In the genomic region with DNA sequence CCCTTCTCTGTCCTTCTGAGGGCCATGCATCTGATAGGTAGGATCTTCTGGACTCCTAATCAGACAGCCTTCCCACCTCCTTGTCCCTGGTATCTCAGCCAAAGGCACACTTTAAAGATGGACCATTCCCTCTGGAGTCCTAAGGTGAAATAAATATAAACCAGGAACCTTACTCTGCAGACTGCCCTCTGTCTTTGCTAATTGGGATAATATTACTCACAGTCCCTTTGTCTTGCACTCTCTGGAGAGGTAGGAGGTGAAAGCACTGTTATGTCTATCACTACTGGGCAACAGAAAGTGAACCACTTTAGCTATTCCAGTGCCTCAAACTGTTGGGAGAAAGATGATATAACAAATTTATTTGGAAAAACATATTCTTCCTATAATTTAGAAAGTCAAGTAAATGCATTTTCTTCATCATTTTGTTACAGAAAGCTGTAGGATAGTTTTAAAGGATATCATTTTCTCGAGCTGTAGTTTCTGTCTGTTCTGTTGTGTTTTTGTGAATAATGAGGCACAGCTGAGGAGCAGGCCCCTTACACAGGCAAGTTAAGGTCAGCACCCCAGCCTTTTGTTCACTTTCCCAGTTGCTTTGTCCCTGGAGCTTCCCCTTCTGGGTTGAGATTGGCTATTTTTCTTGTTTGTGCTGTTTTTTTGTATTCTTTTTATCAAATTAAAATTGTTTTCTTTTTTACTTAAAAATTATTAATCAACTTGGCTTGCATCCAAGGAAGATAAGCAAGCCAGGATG, we compare ENCODE assay signal across 17 cellular contexts.
DNase-seq lines count a peak whose midpoint lies in the region; ATAC-seq, FAIRE-seq and TF ChIP-seq lines count a peak whose summit lies in the region.
"Had no signal": no experiment of that assay in that cellular context is flagged by ENCODE, and none has a peak within 500 bp of the region (broad histone marks: within the 10 kb centered on the region; RNA-seq: fewer than 3 reads in every experiment).

No MANE protein-coding gene starts in this region.

- WGBS in K562 (ENCODE audit: insufficient coverage, low coverage, missing lambda C conversion rate): 6% methylated on average over 1 of the region's 1 CpG

- in situ Hi-C loops in K562 (cut with MboI): no loop called here

- POLR2A ChIA-PET in K562 (lab: Yijun Ruan, JAX): interaction anchor here (2.1 kb wide), 1 partner anchor 9 kb away, joined by 7 read pairs; no protein-coding TSS in a partner anchor
- POLR2A ChIA-PET in A673 (lab: Charles Lee; ENCODE audit: low non-redundant PET): no interaction called here

- FAIRE-seq in K562 (lab: Jason Lieb, UNC): no peak
- FAIRE-seq: H54 had no signal

- no peak overlapping the region for H3K4me2 ChIP-seq in K562 (ENCODE audit: insufficient read depth, low read length)

- H3K4me3 ChIP-seq in K562: no peak overlapping the region
- H3K4me3 ChIP-seq in A673 (ENCODE audit: low read depth, low read length, poor library complexity, severe bottlenecking): no peak overlapping the region
- H3K4me3 ChIP-seq: Peyer's patch had no signal

- H3K27ac ChIP-seq in K562 (ENCODE audit: extremely low read depth, low read depth, low read length): no peak overlapping the region
- H3K27ac ChIP-seq in A673 (ENCODE audit: low read depth, low read length, poor library complexity, severe bottlenecking): no peak overlapping the region

- TF ChIP-seq RAD21 in K562 (CRISPR knock-in tag; conservative IDR thresholded peaks at IDR 0.05 in 1 of 2, IDR thresholded peaks at IDR 0.05 in 1 of 2): no peak

- BruUV-seq in K562 (replicated peaks; lab: Mats Ljungman, UMichigan): no TSS peak
- no TSS peak for BruUV-seq in A673 (replicated peaks; lab: Mats Ljungman, UMichigan)

- H3K4me1 ChIP-seq in K562 (replicated peaks in 1 of 2; ENCODE audit: control insufficient read depth in 2 of 2, insufficient read depth in 2 of 2, low read length in 2 of 2) (peaks cover 0 to 18% of the 10 kb centered on the region in 2 experiments; a peak in 3 of 5 replicates), A673 (ENCODE audit: insufficient read depth, low read length, poor library complexity, severe bottlenecking) (no peaks in the 10 kb centered on the region)
- H3K4me1 ChIP-seq: Peyer's patch had no signal

- CTCF ChIA-PET in K562 (lab: Yijun Ruan, JAX; ENCODE audit: low intra/inter-chr PET ratio) (no interaction called here), A673 (lab: Charles Lee) (interaction anchor here (1.1 kb wide), 1 partner anchor 46 kb away, joined by 3 read pairs; no protein-coding TSS in a partner anchor)

- DNase-seq in DMS 273 (lab: John Stamatoyannopoulos, UW; ENCODE audit: unreplicated experiment): peak; percentile 8
- DNase-seq in K562 (ENCODE audit: extremely low read depth in 1 of 4, low spot score in 3 of 4): peak in 1 of 4 experiments; percentile 9
- DNase-seq in globus pallidus (ENCODE audit: low spot score): peak; percentile 16
- DNase-seq in sciatic nerve (ENCODE audit: low spot score): no peak
- DNase-seq in ecto neural progenitor cell (ENCODE audit: low spot score): no peak
- no peak for DNase-seq in A673 (ENCODE audit: low spot score)
- no peak for DNase-seq in effector CD4-positive, alpha-beta T cell
- DNase-seq in HT-29 (ENCODE audit: low spot score): no peak
- DNase-seq: activated CD8-positive, alpha-beta T cell treated with anti-CD3 and anti-CD28 coated beads for 36 hours; central memory CD4-positive, alpha-beta T cell; foreskin fibroblast; NCI-H1048; NCI-H510A; Peyer's patch; stimulated activated CD4-positive, alpha-beta T cell treated with anti-CD3 and anti-CD28 coated beads, Interleukin-12 subunit alpha, Interleukin-12 subunit beta, amount 100 ng/mL, for 4 hours had no signal

- H3K9me3 ChIP-seq in K562 (replicated peaks; ENCODE audit: control insufficient read depth, insufficient read depth, low read depth, low read length) (no peaks in the 10 kb centered on the region), A673 (ENCODE audit: low read depth, low read length, poor library complexity, severe bottlenecking) (no peaks in the 10 kb centered on the region)
- H3K9me3 ChIP-seq: Peyer's patch had no signal

- no peak overlapping the region for H3K9ac ChIP-seq in K562 (ENCODE audit: insufficient read depth in 1 of 2, low read depth in 2 of 2, low read length in 2 of 2)

- no peak for TF ChIP-seq CTCF in K562 (IDR thresholded peaks at IDR 0.05 in 2 of 3, conservative IDR thresholded peaks at IDR 0.05 in 1 of 3; ENCODE audit: insufficient read depth in 2 of 3, low read depth in 1 of 3, low read length in 3 of 3)
- no peak for TF ChIP-seq CTCF in A673 (conservative IDR thresholded peaks at IDR 0.05; ENCODE audit: low read depth, low read length)

- ATAC-seq in K562: peak; percentile 55
- ATAC-seq in sciatic nerve: peak; percentile 51
- ATAC-seq: activated CD8-positive, alpha-beta T cell treated with anti-CD3 and anti-CD28 coated beads for 36 hours; natural killer cell treated with Interleukin-12 subunit alpha and Interleukin-12 subunit beta and Interleukin-15 and Interleukin-18, amount 100 ng/mL, for 72 hours had no signal

- no peaks in the 10 kb centered on the region for H4K20me1 ChIP-seq in K562 (replicated peaks; ENCODE audit: control insufficient read depth, insufficient read depth, low read length)

- intact Hi-C loops in K562 (cut with micrococcal nuclease): no loop called here
- intact Hi-C loops in sciatic nerve (cut with DNase I): no loop called here
- intact Hi-C loops in A673 (cut with micrococcal nuclease; ENCODE audit: unreplicated experiment): no loop called here

- no peaks in the 10 kb centered on the region for H3K27me3 ChIP-seq in K562 (ENCODE audit: control insufficient read depth in 2 of 2, insufficient read depth in 2 of 2, low read length in 2 of 2)
- H3K27me3 ChIP-seq in A673 (replicated peaks; ENCODE audit: insufficient read depth, low read depth, low read length, poor library complexity): no peaks in the 10 kb centered on the region
- H3K27me3 ChIP-seq: Peyer's patch had no signal

- H2AFZ ChIP-seq in K562 (ENCODE audit: low read depth, low read length): peak overlapping the region; percentile 44

- no peaks in the 10 kb centered on the region for H3K9me1 ChIP-seq in K562 (ENCODE audit: control insufficient read depth, insufficient read depth, low read length)

- H3K79me2 ChIP-seq in K562 (ENCODE audit: control insufficient read depth, insufficient read depth, low read length): no peaks in the 10 kb centered on the region

- H3K36me3 ChIP-seq in K562 (ENCODE audit: control insufficient read depth, insufficient read depth, low read length) (no peaks in the 10 kb centered on the region), A673 (ENCODE audit: insufficient read depth, low read length, poor library complexity, severe bottlenecking) (no peaks in the 10 kb centered on the region)
- H3K36me3 ChIP-seq: Peyer's patch had no signal

- TF ChIP-seq EP300 in K562 (IDR thresholded peaks at IDR 0.05; ENCODE audit: low read length): no peak

- no peak for TF ChIP-seq POLR2A in K562 (conservative IDR thresholded peaks at IDR 0.05)

TF ChIP-seq in K562, 482 proteins besides CTCF, POLR2A, EP300 and RAD21:
- no peak for TF ChIP-seq RBM34 (IDR thresholded peaks at IDR 0.05; ENCODE audit: borderline replicate concordance, insufficient read depth, low read length)
- no peak for TF ChIP-seq NR4A1 (CRISPR knock-in tag; IDR thresholded peaks at IDR 0.05)
- no peak for TF ChIP-seq NR4A1 (tag; IDR thresholded peaks at IDR 0.05)
- TF ChIP-seq STAG1 (CRISPR knock-in tag; IDR thresholded peaks at IDR 0.05; ENCODE audit: borderline replicate concordance): no peak
- TF ChIP-seq ZBED1 (IDR thresholded peaks at IDR 0.05): no peak
- TF ChIP-seq, protein P1, sequence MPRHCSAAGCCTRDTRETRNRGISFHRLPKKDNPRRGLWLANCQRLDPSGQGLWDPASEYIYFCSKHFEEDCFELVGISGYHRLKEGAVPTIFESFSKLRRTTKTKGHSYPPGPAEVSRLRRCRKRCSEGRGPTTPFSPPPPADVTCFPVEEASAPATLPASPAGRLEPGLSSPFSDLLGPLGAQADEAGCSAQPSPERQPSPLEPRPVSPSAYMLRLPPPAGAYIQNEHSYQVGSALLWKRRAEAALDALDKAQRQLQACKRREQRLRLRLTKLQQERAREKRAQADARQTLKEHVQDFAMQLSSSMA (CRISPR knock-in tag; IDR thresholded peaks at IDR 0.05): no peak

Comparison
In these comparisons a context has a peak if more than half of its experiments do, and no peak if none do; other contexts are left out.
1. DNase-seq: peak in DMS 273 (single experiment) and globus pallidus (single experiment); none in sciatic nerve (single experiment), ecto neural progenitor cell (single experiment), A673 (single experiment), effector CD4-positive, alpha-beta T cell (single experiment) and HT-29 (single experiment).